ENCODE assay signal across 1 cellular context in the genomic region with DNA sequence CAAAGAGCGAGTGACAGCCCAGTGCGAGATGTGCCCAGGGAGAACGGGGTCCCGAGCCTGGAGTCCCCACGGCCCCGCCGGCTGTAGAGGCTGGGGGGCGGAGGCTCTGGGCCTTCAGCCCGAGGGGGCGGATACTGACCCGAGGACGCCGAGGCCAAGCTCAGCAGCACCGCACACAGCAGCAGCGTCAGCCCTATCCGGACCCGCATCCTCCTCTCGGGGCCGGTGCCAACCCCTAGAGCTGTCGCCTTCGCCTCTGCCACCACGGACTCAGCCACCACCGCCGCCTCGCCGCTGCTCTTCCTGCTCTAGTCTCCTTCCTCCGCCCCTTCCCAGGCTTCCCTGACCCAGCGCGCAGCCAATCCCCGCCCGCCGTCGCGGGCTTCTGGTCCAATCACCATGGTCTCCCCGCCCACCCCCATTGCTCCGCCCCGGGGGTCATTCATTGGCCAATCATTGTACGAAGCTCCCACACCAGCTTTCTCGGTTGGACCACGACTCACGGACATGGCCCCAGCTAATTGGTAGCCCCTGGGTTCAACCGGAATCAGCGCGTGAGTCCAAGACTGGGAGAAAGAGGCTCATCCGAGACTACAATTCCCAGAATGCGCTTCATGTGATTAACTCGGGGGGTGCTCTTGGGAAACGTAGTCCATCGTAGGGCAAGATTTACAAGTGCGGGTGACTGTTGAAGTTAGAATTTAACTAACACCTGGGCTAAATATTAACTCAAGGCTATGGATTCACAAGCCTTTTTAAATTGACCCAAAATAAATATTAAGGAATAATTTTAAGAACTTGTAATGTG.
TF ChIP-seq lines count a peak whose summit lies in the region.

A gene (minus strand): TSS at position 318 of the 808 bp plus-strand sequence. CDS start 109 bp downstream, at position 209.

TF ChIP-seq in K562, 482 proteins besides CTCF, POLR2A, EP300 and RAD21 (continued from another document and continues in another):
- TF ChIP-seq TGIF2 (CRISPR knock-in tag; IDR thresholded peaks at IDR 0.05), result no peak
- TF ChIP-seq BRD9 (IDR thresholded peaks at IDR 0.05; ENCODE audit: low read depth, partially characterized antibody), result no peak
- no peak for TF ChIP-seq HDAC2 (IDR thresholded peaks at IDR 0.05)
- TF ChIP-seq, protein P1, sequence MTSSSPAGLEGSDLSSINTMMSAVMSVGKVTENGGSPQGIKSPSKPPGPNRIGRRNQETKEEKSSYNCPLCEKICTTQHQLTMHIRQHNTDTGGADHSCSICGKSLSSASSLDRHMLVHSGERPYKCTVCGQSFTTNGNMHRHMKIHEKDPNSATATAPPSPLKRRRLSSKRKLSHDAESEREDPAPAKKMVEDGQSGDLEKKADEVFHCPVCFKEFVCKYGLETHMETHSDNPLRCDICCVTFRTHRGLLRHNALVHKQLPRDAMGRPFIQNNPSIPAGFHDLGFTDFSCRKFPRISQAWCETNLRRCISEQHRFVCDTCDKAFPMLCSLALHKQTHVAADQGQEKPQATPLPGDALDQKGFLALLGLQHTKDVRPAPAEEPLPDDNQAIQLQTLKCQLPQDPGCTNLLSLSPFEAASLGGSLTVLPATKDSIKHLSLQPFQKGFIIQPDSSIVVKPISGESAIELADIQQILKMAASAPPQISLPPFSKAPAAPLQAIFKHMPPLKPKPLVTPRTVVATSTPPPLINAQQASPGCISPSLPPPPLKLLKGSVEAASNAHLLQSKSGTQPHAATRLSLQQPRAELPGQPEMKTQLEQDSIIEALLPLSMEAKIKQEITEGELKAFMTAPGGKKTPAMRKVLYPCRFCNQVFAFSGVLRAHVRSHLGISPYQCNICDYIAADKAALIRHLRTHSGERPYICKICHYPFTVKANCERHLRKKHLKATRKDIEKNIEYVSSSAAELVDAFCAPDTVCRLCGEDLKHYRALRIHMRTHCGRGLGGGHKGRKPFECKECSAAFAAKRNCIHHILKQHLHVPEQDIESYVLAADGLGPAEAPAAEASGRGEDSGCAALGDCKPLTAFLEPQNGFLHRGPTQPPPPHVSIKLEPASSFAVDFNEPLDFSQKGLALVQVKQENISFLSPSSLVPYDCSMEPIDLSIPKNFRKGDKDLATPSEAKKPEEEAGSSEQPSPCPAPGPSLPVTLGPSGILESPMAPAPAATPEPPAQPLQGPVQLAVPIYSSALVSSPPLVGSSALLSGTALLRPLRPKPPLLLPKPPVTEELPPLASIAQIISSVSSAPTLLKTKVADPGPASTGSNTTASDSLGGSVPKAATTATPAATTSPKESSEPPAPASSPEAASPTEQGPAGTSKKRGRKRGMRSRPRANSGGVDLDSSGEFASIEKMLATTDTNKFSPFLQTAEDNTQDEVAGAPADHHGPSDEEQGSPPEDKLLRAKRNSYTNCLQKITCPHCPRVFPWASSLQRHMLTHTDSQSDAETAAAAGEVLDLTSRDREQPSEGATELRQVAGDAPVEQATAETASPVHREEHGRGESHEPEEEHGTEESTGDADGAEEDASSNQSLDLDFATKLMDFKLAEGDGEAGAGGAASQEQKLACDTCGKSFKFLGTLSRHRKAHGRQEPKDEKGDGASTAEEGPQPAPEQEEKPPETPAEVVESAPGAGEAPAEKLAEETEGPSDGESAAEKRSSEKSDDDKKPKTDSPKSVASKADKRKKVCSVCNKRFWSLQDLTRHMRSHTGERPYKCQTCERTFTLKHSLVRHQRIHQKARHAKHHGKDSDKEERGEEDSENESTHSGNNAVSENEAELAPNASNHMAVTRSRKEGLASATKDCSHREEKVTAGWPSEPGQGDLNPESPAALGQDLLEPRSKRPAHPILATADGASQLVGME (CRISPR knock-in tag; IDR thresholded peaks at IDR 0.05), result no peak
- TF ChIP-seq RBM14 (IDR thresholded peaks at IDR 0.05; ENCODE audit: borderline replicate concordance, insufficient read depth, low read depth, low read length), result no peak
- TF ChIP-seq, protein P2, sequence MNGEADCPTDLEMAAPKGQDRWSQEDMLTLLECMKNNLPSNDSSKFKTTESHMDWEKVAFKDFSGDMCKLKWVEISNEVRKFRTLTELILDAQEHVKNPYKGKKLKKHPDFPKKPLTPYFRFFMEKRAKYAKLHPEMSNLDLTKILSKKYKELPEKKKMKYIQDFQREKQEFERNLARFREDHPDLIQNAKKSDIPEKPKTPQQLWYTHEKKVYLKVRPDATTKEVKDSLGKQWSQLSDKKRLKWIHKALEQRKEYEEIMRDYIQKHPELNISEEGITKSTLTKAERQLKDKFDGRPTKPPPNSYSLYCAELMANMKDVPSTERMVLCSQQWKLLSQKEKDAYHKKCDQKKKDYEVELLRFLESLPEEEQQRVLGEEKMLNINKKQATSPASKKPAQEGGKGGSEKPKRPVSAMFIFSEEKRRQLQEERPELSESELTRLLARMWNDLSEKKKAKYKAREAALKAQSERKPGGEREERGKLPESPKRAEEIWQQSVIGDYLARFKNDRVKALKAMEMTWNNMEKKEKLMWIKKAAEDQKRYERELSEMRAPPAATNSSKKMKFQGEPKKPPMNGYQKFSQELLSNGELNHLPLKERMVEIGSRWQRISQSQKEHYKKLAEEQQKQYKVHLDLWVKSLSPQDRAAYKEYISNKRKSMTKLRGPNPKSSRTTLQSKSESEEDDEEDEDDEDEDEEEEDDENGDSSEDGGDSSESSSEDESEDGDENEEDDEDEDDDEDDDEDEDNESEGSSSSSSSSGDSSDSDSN (IDR thresholded peaks at IDR 0.05; ENCODE audit: borderline replicate concordance in 1 of 2, low read depth in 2 of 2, low read length in 2 of 2), result 0 out of 4 replicates have a peak, but pooled peaks of 1 of the 2 experiments have one; percentile 24
- no peak for TF ChIP-seq GTF2A2 (tag; IDR thresholded peaks at IDR 0.05)
- no peak for TF ChIP-seq ZNF436 (CRISPR knock-in tag; IDR thresholded peaks at IDR 0.05)
- TF ChIP-seq HMGN3 (IDR thresholded peaks at IDR 0.05; ENCODE audit: borderline replicate concordance, extremely low read depth, insufficient read length, low read depth, low read length), result peak; percentile 73
- TF ChIP-seq MTA2 (IDR thresholded peaks at IDR 0.05; ENCODE audit: low read depth), result 0 out of 2 replicates have a peak, but pooled peaks have one; percentile 3
- TF ChIP-seq, protein P3, sequence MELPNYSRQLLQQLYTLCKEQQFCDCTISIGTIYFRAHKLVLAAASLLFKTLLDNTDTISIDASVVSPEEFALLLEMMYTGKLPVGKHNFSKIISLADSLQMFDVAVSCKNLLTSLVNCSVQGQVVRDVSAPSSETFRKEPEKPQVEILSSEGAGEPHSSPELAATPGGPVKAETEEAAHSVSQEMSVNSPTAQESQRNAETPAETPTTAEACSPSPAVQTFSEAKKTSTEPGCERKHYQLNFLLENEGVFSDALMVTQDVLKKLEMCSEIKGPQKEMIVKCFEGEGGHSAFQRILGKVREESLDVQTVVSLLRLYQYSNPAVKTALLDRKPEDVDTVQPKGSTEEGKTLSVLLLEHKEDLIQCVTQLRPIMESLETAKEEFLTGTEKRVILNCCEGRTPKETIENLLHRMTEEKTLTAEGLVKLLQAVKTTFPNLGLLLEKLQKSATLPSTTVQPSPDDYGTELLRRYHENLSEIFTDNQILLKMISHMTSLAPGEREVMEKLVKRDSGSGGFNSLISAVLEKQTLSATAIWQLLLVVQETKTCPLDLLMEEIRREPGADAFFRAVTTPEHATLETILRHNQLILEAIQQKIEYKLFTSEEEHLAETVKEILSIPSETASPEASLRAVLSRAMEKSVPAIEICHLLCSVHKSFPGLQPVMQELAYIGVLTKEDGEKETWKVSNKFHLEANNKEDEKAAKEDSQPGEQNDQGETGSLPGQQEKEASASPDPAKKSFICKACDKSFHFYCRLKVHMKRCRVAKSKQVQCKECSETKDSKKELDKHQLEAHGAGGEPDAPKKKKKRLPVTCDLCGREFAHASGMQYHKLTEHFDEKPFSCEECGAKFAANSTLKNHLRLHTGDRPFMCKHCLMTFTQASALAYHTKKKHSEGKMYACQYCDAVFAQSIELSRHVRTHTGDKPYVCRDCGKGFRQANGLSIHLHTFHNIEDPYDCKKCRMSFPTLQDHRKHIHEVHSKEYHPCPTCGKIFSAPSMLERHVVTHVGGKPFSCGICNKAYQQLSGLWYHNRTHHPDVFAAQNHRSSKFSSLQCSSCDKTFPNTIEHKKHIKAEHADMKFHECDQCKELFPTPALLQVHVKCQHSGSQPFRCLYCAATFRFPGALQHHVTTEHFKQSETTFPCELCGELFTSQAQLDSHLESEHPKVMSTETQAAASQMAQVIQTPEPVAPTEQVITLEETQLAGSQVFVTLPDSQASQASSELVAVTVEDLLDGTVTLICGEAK (IDR thresholded peaks at IDR 0.05), result peak; percentile 77
- TF ChIP-seq, protein P3 (CRISPR knock-in tag; IDR thresholded peaks at IDR 0.05), result no peak
- TF ChIP-seq HNRNPLL (IDR thresholded peaks at IDR 0.05; ENCODE audit: low read depth, low read length, poor library complexity, severe bottlenecking), result no peak
- TF ChIP-seq MIER1 (IDR thresholded peaks at IDR 0.05; ENCODE audit: low read depth), result no peak
- no peak for TF ChIP-seq ZNF23 (CRISPR knock-in tag; IDR thresholded peaks at IDR 0.05)
- no peak for TF ChIP-seq RHOXF2B (CRISPR knock-in tag; conservative IDR thresholded peaks at IDR 0.05)
- TF ChIP-seq LEF1 (IDR thresholded peaks at IDR 0.05), result no peak
- peak in 1 of 2 experiments; percentile 90; a peak in 2 of 4 replicates for TF ChIP-seq HDAC1 (IDR thresholded peaks at IDR 0.05)
- TF ChIP-seq, protein P4, sequence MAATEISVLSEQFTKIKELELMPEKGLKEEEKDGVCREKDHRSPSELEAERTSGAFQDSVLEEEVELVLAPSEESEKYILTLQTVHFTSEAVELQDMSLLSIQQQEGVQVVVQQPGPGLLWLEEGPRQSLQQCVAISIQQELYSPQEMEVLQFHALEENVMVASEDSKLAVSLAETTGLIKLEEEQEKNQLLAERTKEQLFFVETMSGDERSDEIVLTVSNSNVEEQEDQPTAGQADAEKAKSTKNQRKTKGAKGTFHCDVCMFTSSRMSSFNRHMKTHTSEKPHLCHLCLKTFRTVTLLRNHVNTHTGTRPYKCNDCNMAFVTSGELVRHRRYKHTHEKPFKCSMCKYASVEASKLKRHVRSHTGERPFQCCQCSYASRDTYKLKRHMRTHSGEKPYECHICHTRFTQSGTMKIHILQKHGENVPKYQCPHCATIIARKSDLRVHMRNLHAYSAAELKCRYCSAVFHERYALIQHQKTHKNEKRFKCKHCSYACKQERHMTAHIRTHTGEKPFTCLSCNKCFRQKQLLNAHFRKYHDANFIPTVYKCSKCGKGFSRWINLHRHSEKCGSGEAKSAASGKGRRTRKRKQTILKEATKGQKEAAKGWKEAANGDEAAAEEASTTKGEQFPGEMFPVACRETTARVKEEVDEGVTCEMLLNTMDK (IDR thresholded peaks at IDR 0.05; ENCODE audit: borderline replicate concordance, insufficient read depth, low read depth, low read length, poor library complexity, severe bottlenecking), result no peak
- no peak for TF ChIP-seq ZNF282 (CRISPR knock-in tag; IDR thresholded peaks at IDR 0.05)
- TF ChIP-seq, protein P5, sequence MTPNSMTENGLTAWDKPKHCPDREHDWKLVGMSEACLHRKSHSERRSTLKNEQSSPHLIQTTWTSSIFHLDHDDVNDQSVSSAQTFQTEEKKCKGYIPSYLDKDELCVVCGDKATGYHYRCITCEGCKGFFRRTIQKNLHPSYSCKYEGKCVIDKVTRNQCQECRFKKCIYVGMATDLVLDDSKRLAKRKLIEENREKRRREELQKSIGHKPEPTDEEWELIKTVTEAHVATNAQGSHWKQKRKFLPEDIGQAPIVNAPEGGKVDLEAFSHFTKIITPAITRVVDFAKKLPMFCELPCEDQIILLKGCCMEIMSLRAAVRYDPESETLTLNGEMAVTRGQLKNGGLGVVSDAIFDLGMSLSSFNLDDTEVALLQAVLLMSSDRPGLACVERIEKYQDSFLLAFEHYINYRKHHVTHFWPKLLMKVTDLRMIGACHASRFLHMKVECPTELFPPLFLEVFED (CRISPR knock-in tag; conservative IDR thresholded peaks at IDR 0.05), result no peak
- no peak for TF ChIP-seq KAT2B (IDR thresholded peaks at IDR 0.05; ENCODE audit: low read depth, low read length)
- no peak for TF ChIP-seq GTF2F1 (IDR thresholded peaks at IDR 0.05; ENCODE audit: low read depth, low read length)
- TF ChIP-seq, protein P6, sequence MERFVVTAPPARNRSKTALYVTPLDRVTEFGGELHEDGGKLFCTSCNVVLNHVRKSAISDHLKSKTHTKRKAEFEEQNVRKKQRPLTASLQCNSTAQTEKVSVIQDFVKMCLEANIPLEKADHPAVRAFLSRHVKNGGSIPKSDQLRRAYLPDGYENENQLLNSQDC (CRISPR knock-in tag; IDR thresholded peaks at IDR 0.05), result no peak
- TF ChIP-seq GABPB2 (CRISPR knock-in tag; conservative IDR thresholded peaks at IDR 0.05), result no peak
